ENCODE assay signal across 1 cellular context in the genomic region with DNA sequence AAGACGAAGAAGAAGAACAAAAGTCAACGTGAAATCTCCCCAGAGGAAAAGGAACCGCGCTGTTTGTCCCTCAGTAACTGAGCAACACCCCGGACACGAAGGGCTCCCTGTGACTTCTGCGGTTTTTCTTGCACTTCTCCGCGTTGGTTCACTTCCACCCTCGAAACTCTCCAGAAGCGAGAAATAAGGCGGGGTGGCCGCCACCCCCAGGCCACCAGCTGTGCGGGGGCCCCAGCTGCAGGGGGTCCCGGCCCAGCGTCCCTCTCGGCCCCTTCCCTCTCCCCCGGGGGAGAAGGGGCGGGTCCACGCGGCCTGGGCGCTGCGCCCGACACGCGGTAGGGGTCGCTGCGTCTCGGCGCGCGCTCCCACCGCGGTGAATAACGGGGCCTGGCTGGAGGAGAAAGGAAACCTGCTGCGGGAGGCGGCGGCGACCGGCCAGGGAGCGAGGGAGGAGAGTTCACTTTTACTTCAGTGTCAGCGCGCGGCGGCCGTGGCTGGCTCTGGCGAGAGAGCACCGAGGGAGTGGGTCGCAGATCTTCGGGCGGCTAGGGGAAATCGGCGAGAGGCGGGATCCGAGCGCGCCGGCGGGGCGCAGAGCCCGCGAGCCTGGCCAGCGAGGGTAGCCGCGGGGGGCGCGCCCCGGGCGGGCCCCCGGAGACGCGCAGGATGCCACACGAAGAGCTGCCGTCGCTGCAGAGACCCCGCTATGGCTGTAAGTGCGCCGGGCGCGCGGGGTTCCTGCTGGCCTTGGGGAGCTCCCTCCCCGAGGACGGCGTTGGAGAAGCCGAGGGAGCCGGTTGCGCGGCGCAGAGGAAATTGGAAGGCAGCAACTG.
TF ChIP-seq lines count a peak whose summit lies in the region.

A gene with protein sequence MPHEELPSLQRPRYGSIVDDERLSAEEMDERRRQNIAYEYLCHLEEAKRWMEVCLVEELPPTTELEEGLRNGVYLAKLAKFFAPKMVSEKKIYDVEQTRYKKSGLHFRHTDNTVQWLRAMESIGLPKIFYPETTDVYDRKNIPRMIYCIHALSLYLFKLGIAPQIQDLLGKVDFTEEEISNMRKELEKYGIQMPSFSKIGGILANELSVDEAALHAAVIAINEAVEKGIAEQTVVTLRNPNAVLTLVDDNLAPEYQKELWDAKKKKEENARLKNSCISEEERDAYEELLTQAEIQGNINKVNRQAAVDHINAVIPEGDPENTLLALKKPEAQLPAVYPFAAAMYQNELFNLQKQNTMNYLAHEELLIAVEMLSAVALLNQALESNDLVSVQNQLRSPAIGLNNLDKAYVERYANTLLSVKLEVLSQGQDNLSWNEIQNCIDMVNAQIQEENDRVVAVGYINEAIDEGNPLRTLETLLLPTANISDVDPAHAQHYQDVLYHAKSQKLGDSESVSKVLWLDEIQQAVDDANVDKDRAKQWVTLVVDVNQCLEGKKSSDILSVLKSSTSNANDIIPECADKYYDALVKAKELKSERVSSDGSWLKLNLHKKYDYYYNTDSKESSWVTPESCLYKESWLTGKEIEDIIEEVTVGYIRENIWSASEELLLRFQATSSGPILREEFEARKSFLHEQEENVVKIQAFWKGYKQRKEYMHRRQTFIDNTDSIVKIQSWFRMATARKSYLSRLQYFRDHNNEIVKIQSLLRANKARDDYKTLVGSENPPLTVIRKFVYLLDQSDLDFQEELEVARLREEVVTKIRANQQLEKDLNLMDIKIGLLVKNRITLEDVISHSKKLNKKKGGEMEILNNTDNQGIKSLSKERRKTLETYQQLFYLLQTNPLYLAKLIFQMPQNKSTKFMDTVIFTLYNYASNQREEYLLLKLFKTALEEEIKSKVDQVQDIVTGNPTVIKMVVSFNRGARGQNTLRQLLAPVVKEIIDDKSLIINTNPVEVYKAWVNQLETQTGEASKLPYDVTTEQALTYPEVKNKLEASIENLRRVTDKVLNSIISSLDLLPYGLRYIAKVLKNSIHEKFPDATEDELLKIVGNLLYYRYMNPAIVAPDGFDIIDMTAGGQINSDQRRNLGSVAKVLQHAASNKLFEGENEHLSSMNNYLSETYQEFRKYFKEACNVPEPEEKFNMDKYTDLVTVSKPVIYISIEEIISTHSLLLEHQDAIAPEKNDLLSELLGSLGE (N-terminal part only) (plus strand): TSS at position 406 of the 833 bp plus-strand sequence. CDS start 261 bp downstream, at position 667.

TF ChIP-seq in GM12878, 131 proteins besides CTCF, POLR2A, EP300 and RAD21 (continued from another document and continues in another):
- TF ChIP-seq, protein P1, sequence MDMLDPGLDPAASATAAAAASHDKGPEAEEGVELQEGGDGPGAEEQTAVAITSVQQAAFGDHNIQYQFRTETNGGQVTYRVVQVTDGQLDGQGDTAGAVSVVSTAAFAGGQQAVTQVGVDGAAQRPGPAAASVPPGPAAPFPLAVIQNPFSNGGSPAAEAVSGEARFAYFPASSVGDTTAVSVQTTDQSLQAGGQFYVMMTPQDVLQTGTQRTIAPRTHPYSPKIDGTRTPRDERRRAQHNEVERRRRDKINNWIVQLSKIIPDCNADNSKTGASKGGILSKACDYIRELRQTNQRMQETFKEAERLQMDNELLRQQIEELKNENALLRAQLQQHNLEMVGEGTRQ (IDR thresholded peaks at IDR 0.05; ENCODE audit: borderline replicate concordance, low read depth, low read length) = no peak
- TF ChIP-seq STAT3 (IDR thresholded peaks at IDR 0.05; ENCODE audit: low read depth, low read length) (no peak), GABPA (IDR thresholded peaks at IDR 0.05; ENCODE audit: low read depth) (no peak), ZBED1 (IDR thresholded peaks at IDR 0.05; ENCODE audit: borderline replicate concordance) (no peak), SUZ12 (IDR thresholded peaks at IDR 0.05; ENCODE audit: unreplicated experiment) (no peak), HDAC2 (IDR thresholded peaks at IDR 0.05) (no peak; the same call in 1 of the 2 replicates), NFYA (IDR thresholded peaks at IDR 0.05; ENCODE audit: borderline replicate concordance, low read depth, low read length) (no peak), ATF7 (IDR thresholded peaks at IDR 0.05; ENCODE audit: low read depth) (peak; percentile 85; the same call in 1 of the 2 replicates), PML (IDR thresholded peaks at IDR 0.05; ENCODE audit: low read length) (no peak), KLF5 (IDR thresholded peaks at IDR 0.05; ENCODE audit: partially characterized antibody) (peak; percentile 86), SREBF1 (IDR thresholded peaks at IDR 0.05; ENCODE audit: low read length) (no peak), BCLAF1 (IDR thresholded peaks at IDR 0.05) (no peak), MYB (IDR thresholded peaks at IDR 0.05; ENCODE audit: borderline replicate concordance, low read depth, low read length) (no peak), YY1 (IDR thresholded peaks at IDR 0.05; ENCODE audit: low read depth, low read length) (0 out of 2 replicates have a peak, but pooled peaks have one; percentile 38), ELK1 (IDR thresholded peaks at IDR 0.05; ENCODE audit: low read depth, low read length) (no peak), EGR1 (IDR thresholded peaks at IDR 0.05; ENCODE audit: borderline replicate concordance in 1 of 2, low read depth in 2 of 2, low read length in 2 of 2) (peak in 1 of 2 experiments; percentile 82; a peak in 2 of 3 replicates), BMI1 (IDR thresholded peaks at IDR 0.05; ENCODE audit: borderline replicate concordance) (no peak), IRF4 (IDR thresholded peaks at IDR 0.05; ENCODE audit: low read depth, low read length) (0 out of 2 replicates have a peak, but pooled peaks have one; percentile 16), PBX3 (IDR thresholded peaks at IDR 0.05; ENCODE audit: insufficient replicate concordance, low read depth, low read length) (no peak), MTA3 (IDR thresholded peaks at IDR 0.05; ENCODE audit: borderline replicate concordance, low read length) (no peak; the same call in 1 of the 2 replicates), CBX5 (IDR thresholded peaks at IDR 0.05; ENCODE audit: low read depth) (0 out of 2 replicates have a peak, but pooled peaks have one; percentile 83), MEF2B (IDR thresholded peaks at IDR 0.05; ENCODE audit: partially characterized antibody, poor library complexity, severe bottlenecking) (peak; percentile 86), TARDBP (IDR thresholded peaks at IDR 0.05; ENCODE audit: borderline replicate concordance) (no peak), CBFB (IDR thresholded peaks at IDR 0.05; ENCODE audit: low read depth) (peak; percentile 57; the same call in 1 of the 2 replicates), SMARCA5 (IDR thresholded peaks at IDR 0.05) (peak; percentile 98), NR2C1 (IDR thresholded peaks at IDR 0.05) (no peak), CUX1 (IDR thresholded peaks at IDR 0.05; ENCODE audit: insufficient replicate concordance, low read depth, low read length) (no peak), FOXK2 (IDR thresholded peaks at IDR 0.05) (no peak), ZNF207 (IDR thresholded peaks at IDR 0.05; ENCODE audit: borderline replicate concordance) (peak; percentile 87), ZNF384 (IDR thresholded peaks at IDR 0.05; ENCODE audit: borderline replicate concordance, low read depth, low read length) (no peak; the same call in 1 of the 2 replicates), CHD1 (IDR thresholded peaks at IDR 0.05; ENCODE audit: low read depth, low read length) (no peak; the same call in 1 of the 2 replicates), NFXL1 (IDR thresholded peaks at IDR 0.05; ENCODE audit: borderline replicate concordance) (no peak)
- TF ChIP-seq, protein P2, sequence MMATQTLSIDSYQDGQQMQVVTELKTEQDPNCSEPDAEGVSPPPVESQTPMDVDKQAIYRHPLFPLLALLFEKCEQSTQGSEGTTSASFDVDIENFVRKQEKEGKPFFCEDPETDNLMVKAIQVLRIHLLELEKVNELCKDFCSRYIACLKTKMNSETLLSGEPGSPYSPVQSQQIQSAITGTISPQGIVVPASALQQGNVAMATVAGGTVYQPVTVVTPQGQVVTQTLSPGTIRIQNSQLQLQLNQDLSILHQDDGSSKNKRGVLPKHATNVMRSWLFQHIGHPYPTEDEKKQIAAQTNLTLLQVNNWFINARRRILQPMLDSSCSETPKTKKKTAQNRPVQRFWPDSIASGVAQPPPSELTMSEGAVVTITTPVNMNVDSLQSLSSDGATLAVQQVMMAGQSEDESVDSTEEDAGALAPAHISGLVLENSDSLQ (IDR thresholded peaks at IDR 0.05) = peak; percentile 55; the same call in 1 of the 2 replicates
- TF ChIP-seq, protein P3, sequence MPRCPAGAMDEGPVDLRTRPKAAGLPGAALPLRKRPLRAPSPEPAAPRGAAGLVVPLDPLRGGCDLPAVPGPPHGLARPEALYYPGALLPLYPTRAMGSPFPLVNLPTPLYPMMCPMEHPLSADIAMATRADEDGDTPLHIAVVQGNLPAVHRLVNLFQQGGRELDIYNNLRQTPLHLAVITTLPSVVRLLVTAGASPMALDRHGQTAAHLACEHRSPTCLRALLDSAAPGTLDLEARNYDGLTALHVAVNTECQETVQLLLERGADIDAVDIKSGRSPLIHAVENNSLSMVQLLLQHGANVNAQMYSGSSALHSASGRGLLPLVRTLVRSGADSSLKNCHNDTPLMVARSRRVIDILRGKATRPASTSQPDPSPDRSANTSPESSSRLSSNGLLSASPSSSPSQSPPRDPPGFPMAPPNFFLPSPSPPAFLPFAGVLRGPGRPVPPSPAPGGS (IDR thresholded peaks at IDR 0.05; ENCODE audit: borderline replicate concordance, insufficient read depth, low read depth, low read length, poor library complexity, severe bottlenecking) = peak; percentile 8
